31 cellular contexts compared by ENCODE assay signal in genomic region chr19:50558039-50558438, GRCh38. TPM values are rescaled to one million over a fixed set of nuclear protein-coding genes. Genes with fewer than 3 reads are reported as not detected.
"Had no signal": no experiment of that assay in that cellular context is flagged by ENCODE, and none has a peak within 500 bp of the region (broad histone marks: within the 10 kb centered on the region; RNA-seq: fewer than 3 reads in every experiment).

No MANE protein-coding gene starts in this region.

- DNase-seq: islet precursor cell; left ventricle myocardium inferior; mesendoderm; naive B cell; natural killer cell; occipital lobe; right lobe of liver; stimulated activated CD4-positive, alpha-beta T cell treated with anti-CD3 and anti-CD28 coated beads, Interleukin-1b, Interleukin-23, amount 100 ng/mL, for 48 hours; stimulated activated CD4-positive, alpha-beta T cell treated with anti-CD3 and anti-CD28 coated beads, Interleukin-2, amount 100 ng/mL, for 48 hours; stimulated activated CD4-positive, alpha-beta T cell treated with anti-CD3 and anti-CD28 coated beads, Interleukin-4, amount 100 ng/mL, for 4 hours; stimulated activated CD8-positive, alpha-beta memory T cell treated with anti-CD3 and anti-CD28 coated beads, Interleukin-4, amount 100 ng/mL, for 48 hours; stimulated activated naive CD4-positive, alpha-beta T cell treated with Interleukin-2 at 50 U/mL for 16 hours; stimulated activated naive CD8-positive, alpha-beta T cell treated with anti-CD3 and anti-CD28 coated beads, Interleukin-15, amount 100 ng/mL, for 72 hours; uterus had no signal

- H3K9me3 ChIP-seq: left ventricle myocardium inferior, neutrophil, right atrium auricular region, right lobe of liver, tibial nerve, uterus had no signal

- H3K27ac ChIP-seq: left ventricle myocardium inferior, neural progenitor cell, neutrophil, right atrium auricular region, right lobe of liver, tibial nerve, uterus had no signal

- ATAC-seq: natural killer cell; right lobe of liver; stimulated activated memory B cell treated with anti-CD40 and anti-IgM and Interleukin-4, amounts not matched to agents 10 μg/mL and 1 μg/mL and 100 μg/mL, for 72 hours; stimulated activated naive CD8-positive, alpha-beta T cell treated with anti-CD3 and anti-CD28 coated beads, Interleukin-15, amount 100 ng/mL, for 72 hours had no signal

- H3K9ac ChIP-seq: neural progenitor cell had no signal

- H3K4me2 ChIP-seq: smooth muscle cell had no signal

- H3K4me3 ChIP-seq: left ventricle myocardium inferior, lung, right atrium auricular region, right lobe of liver, smooth muscle cell, tibial nerve, uterus had no signal

- H3K4me1 ChIP-seq: neural progenitor cell had no signal

- H2AFZ ChIP-seq: neural progenitor cell had no signal

- H3K27me3 ChIP-seq: right atrium auricular region had no signal

- H3K36me3 ChIP-seq: left ventricle myocardium inferior, neural progenitor cell, neutrophil, right atrium auricular region, right lobe of liver, tibial nerve, uterus had no signal

RNA-seq across cellular contexts. Expression of gene LRRC4B, which starts 10.2 kb away (rescaled TPM):
- total RNA-seq: mononuclear cell, natural killer cell had no signal

RNA-seq across cellular contexts. Expression of gene ASPDH, which starts 44.3 kb away (rescaled TPM):
- total RNA-seq: kidney epithelial cell, left ventricle myocardium inferior, lower leg skin, lung, mesothelial cell of epicardium, mononuclear cell, natural killer cell, osteocyte, progenitor cell of endocrine pancreas, pulmonary artery endothelial cell, renal cortical epithelial cell, right atrium auricular region, skeletal muscle tissue, smooth muscle cell, tibial nerve, ureter, uterus had no signal
- polyA plus RNA-seq: lung, smooth muscle cell had no signal
